17 cellular contexts compared by ENCODE assay signal in the genomic region with DNA sequence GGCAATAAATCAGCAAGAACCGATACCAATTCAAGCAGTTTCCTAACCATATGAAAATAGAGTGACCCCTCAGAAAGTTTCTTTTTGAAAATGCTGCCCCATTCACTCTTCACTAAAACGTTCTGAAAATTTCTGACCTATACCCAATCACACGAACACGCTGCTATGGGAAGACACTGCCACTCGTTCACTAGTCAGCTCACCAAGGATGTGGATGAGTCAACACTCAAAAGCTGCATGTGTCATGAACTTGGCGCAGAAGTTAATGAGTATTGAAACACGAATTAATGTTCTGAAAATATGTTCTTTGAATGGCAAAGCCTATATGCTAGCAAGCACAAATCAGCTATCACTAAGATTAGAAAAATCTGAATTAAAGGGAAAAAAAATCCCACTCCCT.
DNase-seq lines count a peak whose midpoint lies in the region; ATAC-seq and TF ChIP-seq lines count a peak whose summit lies in the region.
"Had no signal": no experiment of that assay in that cellular context is flagged by ENCODE, and none has a peak within 500 bp of the region (broad histone marks: within the 10 kb centered on the region; RNA-seq: fewer than 3 reads in every experiment).

No MANE protein-coding gene starts in this region.

- H3K27ac ChIP-seq in osteoblast (ENCODE audit: low read depth, low read length) (peak overlapping the region; percentile 11), heart right ventricle (no peak overlapping the region)
- H3K27ac ChIP-seq: BLaER1, PC-9, upper lobe of right lung had no signal

- H3K4me1 Mint-ChIP-seq in chondrocyte (ENCODE audit: low read depth): peaks cover 21% of the 10 kb centered on the region
- no peaks in the 10 kb centered on the region for H3K4me1 Mint-ChIP-seq in CD14-positive monocyte
- H3K4me1 Mint-ChIP-seq: activated CD4-positive, alpha-beta T cell treated with anti-CD3 and anti-CD28 coated beads for 36 hours had no signal

- intact Hi-C loops in heart right ventricle (cut with DNase I): loop anchor here in 2 of 10 donors (5.0 kb wide), 1 partner anchor 84 kb away; a partner anchor contains a TSS
- intact Hi-C loops in CD14-positive monocyte (cut with micrococcal nuclease): no loop called here

- peak overlapping the region; percentile 30 for H3K27ac Mint-ChIP-seq in chondrocyte (ENCODE audit: unreplicated experiment)
- no peak overlapping the region for H3K27ac Mint-ChIP-seq in CD14-positive monocyte
- H3K27ac Mint-ChIP-seq: activated CD4-positive, alpha-beta T cell treated with anti-CD3 and anti-CD28 coated beads for 36 hours; activated T-cell treated with anti-CD3 and anti-CD28 coated beads, Interleukin-2, amount 50 U/mL, for 72 hours; dendritic cell treated with granulocyte-macrophage colony-stimulating factor and Interleukin-4, amounts not matched to agents 40 ng/mL and 50 ng/mL, for 4 days had no signal

- H3K4me3 ChIP-seq in osteoblast (ENCODE audit: insufficient read depth, low read length) (no peak overlapping the region), heart right ventricle (no peak overlapping the region)
- H3K4me3 ChIP-seq: BLaER1, PC-9, upper lobe of right lung had no signal

- H3K79me2 ChIP-seq in osteoblast (ENCODE audit: insufficient read depth, low read length): no peaks in the 10 kb centered on the region

- ATAC-seq in heart right ventricle (no peak), HG03457 (IDR thresholded peaks at IDR 0.05; ENCODE audit: unreplicated experiment) (no peak)
- ATAC-seq: activated CD4-positive, alpha-beta T cell treated with anti-CD3 and anti-CD28 coated beads for 36 hours; activated T-cell treated with anti-CD3 and anti-CD28 coated beads, Interleukin-2, amount 50 U/mL, for 72 hours had no signal

- no peaks in the 10 kb centered on the region for H4K20me1 ChIP-seq in osteoblast (ENCODE audit: insufficient read depth, low read length)

- no peaks in the 10 kb centered on the region for H3K9me3 ChIP-seq in osteoblast (ENCODE audit: low read depth, low read length)
- no peaks in the 10 kb centered on the region for H3K9me3 ChIP-seq in heart right ventricle
- H3K9me3 ChIP-seq: BLaER1, upper lobe of right lung had no signal

- peaks cover 14% of the 10 kb centered on the region for H3K36me3 ChIP-seq in osteoblast (ENCODE audit: insufficient read depth, low read length)
- peaks cover 0 to 76% (median 3%) of the 10 kb centered on the region in 9 donors for H3K36me3 ChIP-seq in heart right ventricle

- H3K27me3 ChIP-seq in osteoblast (ENCODE audit: insufficient read depth, low read length) (no peaks in the 10 kb centered on the region), heart right ventricle (no peaks in the 10 kb centered on the region)
- H3K27me3 ChIP-seq: BLaER1, upper lobe of right lung had no signal

- 92% methylated on average over 7 of the region's 7 CpGs for WGBS in heart right ventricle, 2 donors

- DNase-seq in GM04504 (ENCODE audit: low read depth) (peak; percentile 45), NCI-H69 (lab: John Stamatoyannopoulos, UW) (peak; percentile 22), chondrocyte (ENCODE audit: low spot score) (no peak), osteoblast (ENCODE audit: insufficient read length, low spot score, missing footprints) (no peak), heart right ventricle (no peak), CD14-positive monocyte (ENCODE audit: low spot score) (no peak)
- no peak for DNase-seq in activated CD8-positive, alpha-beta memory T cell treated with anti-CD3 and anti-CD28 coated beads, Interleukin-2, amount 50 U/mL, for 4 hours
- DNase-seq: activated CD4-positive, alpha-beta T cell treated with anti-CD3 and anti-CD28 coated beads for 36 hours; activated T-cell treated with anti-CD3 and anti-CD28 coated beads, Interleukin-2, amount 50 U/mL, for 72 hours; H7; islet precursor cell; PC-9; stimulated activated CD4-positive, alpha-beta T cell treated with anti-CD3 and anti-CD28 coated beads, Interleukin-2, amount 100 ng/mL, for 24 hours; upper lobe of right lung had no signal

- no peaks in the 10 kb centered on the region for H3K9me3 Mint-ChIP-seq in chondrocyte (ENCODE audit: low read depth)
- H3K9me3 Mint-ChIP-seq in CD14-positive monocyte: no peaks in the 10 kb centered on the region
- H3K9me3 Mint-ChIP-seq: activated T-cell treated with anti-CD3 and anti-CD28 coated beads, Interleukin-2, amount 50 U/mL, for 72 hours; dendritic cell treated with granulocyte-macrophage colony-stimulating factor and Interleukin-4, amounts not matched to agents 40 ng/mL and 50 ng/mL, for 4 days had no signal

- no peaks in the 10 kb centered on the region for H3K27me3 Mint-ChIP-seq in chondrocyte (ENCODE audit: low read depth)
- H3K27me3 Mint-ChIP-seq in CD14-positive monocyte (ENCODE audit: low read depth in 3 of 3): no peaks in the 10 kb centered on the region
- H3K27me3 Mint-ChIP-seq: activated CD4-positive, alpha-beta T cell treated with anti-CD3 and anti-CD28 coated beads for 36 hours; dendritic cell treated with granulocyte-macrophage colony-stimulating factor and Interleukin-4, amounts not matched to agents 40 ng/mL and 50 ng/mL, for 4 days had no signal

- H3K4me2 ChIP-seq in osteoblast (ENCODE audit: insufficient read depth, low read length): peak overlapping the region; percentile 39
- H3K4me2 ChIP-seq: BLaER1, PC-9 had no signal

- H3K4me3 Mint-ChIP-seq in chondrocyte (ENCODE audit: unreplicated experiment) (no peak overlapping the region), CD14-positive monocyte (no peak overlapping the region)
- H3K4me3 Mint-ChIP-seq: activated CD4-positive, alpha-beta T cell treated with anti-CD3 and anti-CD28 coated beads for 36 hours; activated T-cell treated with anti-CD3 and anti-CD28 coated beads, Interleukin-2, amount 50 U/mL, for 72 hours; dendritic cell treated with granulocyte-macrophage colony-stimulating factor and Interleukin-4, amounts not matched to agents 40 ng/mL and 50 ng/mL, for 4 days had no signal

- no peak for TF ChIP-seq CTCF in chondrocyte (IDR thresholded peaks at IDR 0.05)
- TF ChIP-seq CTCF in osteoblast (IDR thresholded peaks at IDR 0.05; ENCODE audit: extremely low read depth, low read depth, low read length): no peak
- TF ChIP-seq CTCF in heart right ventricle (IDR thresholded peaks at IDR 0.05): no peak
- no peak for TF ChIP-seq CTCF in CD14-positive monocyte (IDR thresholded peaks at IDR 0.05)

- H2AFZ ChIP-seq in osteoblast (ENCODE audit: low read length): no peak overlapping the region
- H2AFZ ChIP-seq: PC-9 had no signal

- H3K4me1 ChIP-seq in osteoblast (ENCODE audit: insufficient read depth, low read length) (peaks cover 15% of the 10 kb centered on the region), heart right ventricle (peaks cover 0 to 10% (median 0%) of the 10 kb centered on the region in 9 donors)
- H3K4me1 ChIP-seq: BLaER1, upper lobe of right lung had no signal

- H3K36me3 Mint-ChIP-seq in chondrocyte (ENCODE audit: low read depth): peaks cover 26% of the 10 kb centered on the region
- peaks cover 70 to 81% of the 10 kb centered on the region in 2 donors for H3K36me3 Mint-ChIP-seq in CD14-positive monocyte

Comparison
In these comparisons a context has a peak if more than half of its experiments do, and no peak if none do; other contexts are left out.
1. DNase-seq: peak in GM04504 (single experiment) and NCI-H69 (single experiment); none in chondrocyte (single experiment), osteoblast (single experiment), activated CD8-positive, alpha-beta memory T cell treated with anti-CD3 and anti-CD28 coated beads, Interleukin-2, amount 50 U/mL, for 4 hours (single experiment), heart right ventricle (0 of 2) and CD14-positive monocyte (single experiment).